24 cellular contexts compared by ENCODE assay signal in the genomic region with DNA sequence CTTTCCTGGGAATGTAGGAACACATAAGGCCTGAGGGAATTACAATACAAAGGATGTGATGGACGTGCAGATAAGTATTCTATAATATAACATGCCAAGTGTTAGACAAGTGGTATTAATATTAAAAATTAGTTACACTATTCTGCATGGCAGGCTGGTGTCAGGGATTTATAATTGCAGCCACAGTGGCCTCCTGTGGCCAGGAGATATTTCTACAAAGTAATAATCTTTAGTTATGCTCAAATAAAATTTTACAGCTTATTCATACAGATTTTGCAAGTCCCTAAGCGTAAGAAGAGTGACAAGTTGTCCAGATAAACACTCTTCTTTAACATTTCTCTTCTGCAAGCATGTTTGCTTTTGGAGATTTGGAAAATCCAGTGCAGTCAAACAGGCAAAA.
DNase-seq lines count a peak whose midpoint lies in the region; ATAC-seq and TF ChIP-seq lines count a peak whose summit lies in the region.
"Had no signal": no experiment of that assay in that cellular context is flagged by ENCODE, and none has a peak within 500 bp of the region (broad histone marks: within the 10 kb centered on the region; RNA-seq: fewer than 3 reads in every experiment).

No MANE protein-coding gene starts in this region.

- H3K23ac ChIP-seq in mesenchymal stem cell (ENCODE audit: low read length in 2 of 2), result no peak overlapping the region

- no peak overlapping the region for H2BK5ac ChIP-seq in mesenchymal stem cell (ENCODE audit: low read depth, low read length, poor library complexity, severe bottlenecking)

- H3K79me2 ChIP-seq in Loucy (ENCODE audit: insufficient read depth, low read length), result no peaks in the 10 kb centered on the region

- 0 out of 2 replicates have a peak, but pooled peaks have one; percentile 20 for TF ChIP-seq CTCF in A673 (conservative IDR thresholded peaks at IDR 0.05; ENCODE audit: low read depth, low read length)
- TF ChIP-seq CTCF in Loucy (conservative IDR thresholded peaks at IDR 0.05; ENCODE audit: low read length), result peak; percentile 27; the same call in 1 of the 2 replicates
- TF ChIP-seq CTCF in RWPE2 (IDR thresholded peaks at IDR 0.05; ENCODE audit: poor library complexity, severe bottlenecking), result peak; percentile 24

- POLR2A ChIA-PET in A673 (lab: Charles Lee; ENCODE audit: low non-redundant PET), result no interaction called here

- H2BK15ac ChIP-seq in mesenchymal stem cell (ENCODE audit: low read depth, poor library complexity, severe bottlenecking), result no peak overlapping the region

- no peak overlapping the region for H2BK12ac ChIP-seq in mesenchymal stem cell (ENCODE audit: low read length in 2 of 2)

- H2BK120ac ChIP-seq in mesenchymal stem cell (ENCODE audit: low read depth, low read length), result no peak overlapping the region

- intact Hi-C loops in A673 (cut with micrococcal nuclease; ENCODE audit: unreplicated experiment), result no loop called here

- no TSS peak for BruUV-seq in A673 (replicated peaks; lab: Mats Ljungman, UMichigan)

- CTCF ChIA-PET in A673 (lab: Charles Lee), result no interaction called here

- H3K4me2 ChIP-seq in Loucy (ENCODE audit: low read depth, low read length, poor library complexity, severe bottlenecking) (no peak overlapping the region), mesenchymal stem cell (ENCODE audit: low read length, poor library complexity, severe bottlenecking) (no peak overlapping the region)
- H3K4me2 ChIP-seq: BLaER1 had no signal

- H3K9ac ChIP-seq in Loucy (ENCODE audit: low read depth, low read length, poor library complexity, severe bottlenecking) (no peak overlapping the region), mesenchymal stem cell (ENCODE audit: low read length) (no peak overlapping the region)
- H3K9ac ChIP-seq: BLaER1 had no signal

- no peak overlapping the region for H3K18ac ChIP-seq in mesenchymal stem cell (ENCODE audit: low read depth in 1 of 2, low read length in 2 of 2)

- no peaks in the 10 kb centered on the region for H3K79me1 ChIP-seq in mesenchymal stem cell (replicated peaks; ENCODE audit: low read length, poor library complexity, severe bottlenecking)

- no peaks in the 10 kb centered on the region for H3F3A ChIP-seq in Loucy (ENCODE audit: low read depth)

- H2AK5ac ChIP-seq in mesenchymal stem cell (ENCODE audit: low read length, severe bottlenecking), result no peak overlapping the region

- H3K27me3 ChIP-seq in A673 (replicated peaks; ENCODE audit: insufficient read depth, low read depth, low read length, poor library complexity) (no peaks in the 10 kb centered on the region), Loucy (ENCODE audit: insufficient read depth, low read length, poor library complexity, severe bottlenecking) (no peaks in the 10 kb centered on the region), RWPE2 (ENCODE audit: insufficient read depth, poor library complexity, severe bottlenecking) (peaks cover 10% of the 10 kb centered on the region), mesenchymal stem cell (ENCODE audit: control insufficient read depth in 1 of 2, insufficient read depth in 1 of 2, low read length in 2 of 2) (no peaks in the 10 kb centered on the region)
- H3K27me3 ChIP-seq: BLaER1 had no signal

- WGBS in mesenchymal stem cell, result 100% methylated on average over 1 of the region's 2 CpGs

- H3K4me1 ChIP-seq in A673 (ENCODE audit: insufficient read depth, low read length, poor library complexity, severe bottlenecking), result no peaks in the 10 kb centered on the region
- no peaks in the 10 kb centered on the region for H3K4me1 ChIP-seq in Loucy (ENCODE audit: insufficient read depth, low read length, poor library complexity, severe bottlenecking)
- H3K4me1 ChIP-seq in RWPE2 (ENCODE audit: insufficient read depth, poor library complexity, severe bottlenecking), result no peaks in the 10 kb centered on the region
- H3K4me1 ChIP-seq in mesenchymal stem cell (ENCODE audit: control insufficient read depth, insufficient read depth, low read depth, low read length), result no peaks in the 10 kb centered on the region

- no peaks in the 10 kb centered on the region for H3K9me3 ChIP-seq in A673 (ENCODE audit: low read depth, low read length, poor library complexity, severe bottlenecking)
- H3K9me3 ChIP-seq in Loucy (ENCODE audit: insufficient read depth, low read depth, low read length), result no peaks in the 10 kb centered on the region
- no peaks in the 10 kb centered on the region for H3K9me3 ChIP-seq in RWPE2 (ENCODE audit: severe bottlenecking)
- H3K9me3 ChIP-seq in mesenchymal stem cell (ENCODE audit: control insufficient read depth, low read length), result no peaks in the 10 kb centered on the region
- H3K9me3 ChIP-seq: BLaER1, MG63 had no signal

- H3K4me3 ChIP-seq in A673 (ENCODE audit: low read depth, low read length, poor library complexity, severe bottlenecking) (no peak overlapping the region), Loucy (ENCODE audit: low read length, poor library complexity, severe bottlenecking) (no peak overlapping the region), RWPE2 (ENCODE audit: severe bottlenecking) (no peak overlapping the region), mesenchymal stem cell (ENCODE audit: insufficient read depth in 1 of 2, low read depth in 1 of 2, low read length in 2 of 2) (no peak overlapping the region)
- H3K4me3 ChIP-seq: BLaER1, MG63 had no signal

- H3K14ac ChIP-seq in mesenchymal stem cell (ENCODE audit: low read length in 2 of 2), result no peak overlapping the region

- no peak overlapping the region for H4K8ac ChIP-seq in mesenchymal stem cell (ENCODE audit: low read length)

- H4K20me1 ChIP-seq in Loucy (ENCODE audit: insufficient read depth, low read length, poor library complexity, severe bottlenecking), result no peaks in the 10 kb centered on the region
- H4K20me1 ChIP-seq: BLaER1 had no signal

- no peaks in the 10 kb centered on the region for H3K9me2 ChIP-seq in Loucy (replicated peaks; ENCODE audit: low read depth, low read length)

- no peak overlapping the region for H3K27ac ChIP-seq in A673 (ENCODE audit: low read depth, low read length, poor library complexity, severe bottlenecking)
- no peak overlapping the region for H3K27ac ChIP-seq in RWPE2 (ENCODE audit: poor library complexity, severe bottlenecking)
- no peak overlapping the region for H3K27ac ChIP-seq in mesenchymal stem cell (ENCODE audit: low read length, poor library complexity, severe bottlenecking)
- H3K27ac ChIP-seq: BLaER1, HL-60 had no signal

- no peak overlapping the region for H4K91ac ChIP-seq in mesenchymal stem cell (ENCODE audit: low read length)

- ATAC-seq in RWPE2 (ENCODE audit: low read depth), result no peak
- ATAC-seq in HG02798 (IDR thresholded peaks at IDR 0.05; ENCODE audit: poor library complexity, unreplicated experiment), result no peak
- ATAC-seq: HCT116 had no signal

- H3K36me3 ChIP-seq in A673 (ENCODE audit: insufficient read depth, low read length, poor library complexity, severe bottlenecking) (no peaks in the 10 kb centered on the region), Loucy (ENCODE audit: insufficient read depth, low read length) (no peaks in the 10 kb centered on the region), RWPE2 (ENCODE audit: low read depth) (no peaks in the 10 kb centered on the region), mesenchymal stem cell (ENCODE audit: control insufficient read depth in 1 of 2, insufficient read depth in 2 of 2, low read depth in 1 of 2, low read length in 2 of 2) (no peaks in the 10 kb centered on the region)
- H3K36me3 ChIP-seq: BLaER1, MG63 had no signal

- H2AFZ ChIP-seq in Loucy (ENCODE audit: low read length), result no peak overlapping the region
- H2AFZ ChIP-seq in mesenchymal stem cell (ENCODE audit: low read depth, low read length), result no peak overlapping the region

- H3K4ac ChIP-seq in mesenchymal stem cell (ENCODE audit: low read depth in 1 of 2, low read length in 2 of 2), result no peak overlapping the region

- DNase-seq in NCI-H1105 (lab: John Stamatoyannopoulos, UW) (peak; percentile 3), NCI-H1105 treated with DMSO at 0.1 percent for 48 hours (lab: John Stamatoyannopoulos, UW) (no peak), A673 (ENCODE audit: low spot score) (no peak), RWPE2 (ENCODE audit: low spot score) (no peak), NCI-H69 (lab: John Stamatoyannopoulos, UW) (no peak), mesenchymal stem cell (no peak)
- DNase-seq: CD4-positive, alpha-beta T cell; COR-L47; DMS79 treated with DMSO at 0.1 percent for 48 hours; GF-D8; MG63; NCI-H1417 treated with DMSO at 0.1 percent for 48 hours; NCI-H1694 treated with DMSO at 0.1 percent for 48 hours; NCI-H2081; NCI-H446; NCI-H524 treated with DMSO at 0.1 percent for 48 hours; Right ventricle myocardium superior; SW 1271; T-helper 9 cell had no signal
